In genomic region chr16:71808593-71809449, GRCh38 we compare ENCODE assay signal across 8 cellular contexts. TPM values are rescaled to one million over a fixed set of nuclear protein-coding genes. Genes with fewer than 3 reads are reported as not detected.
A peak's percentile ranks its signal among the peaks of the same experiment; 100 is the strongest.
DNase-seq lines count a peak whose midpoint lies in the region; ATAC-seq, FAIRE-seq and TF ChIP-seq lines count a peak whose summit lies in the region.

AP1G1 (minus strand) TSS chr16:71808834; CDS start chr16:71789479, 19,355 bp downstream.

- H3K36me3 ChIP-seq in bronchial epithelial cell (ENCODE audit: control insufficient read depth, insufficient read depth, low read length) (no peaks in the 10 kb centered on the region), smooth muscle cell (ENCODE audit: low read depth) (no peaks in the 10 kb centered on the region)

- H3K36me3 Mint-ChIP-seq in WTC11: no peaks in the 10 kb centered on the region; the same call in 1 of the 2 replicates

- peak within 1 kb of the TSS; percentile 94 for H2AFZ ChIP-seq in smooth muscle cell (ENCODE audit: low read depth)

- no peaks in the 10 kb centered on the region for H3F3A ChIP-seq in smooth muscle cell (ENCODE audit: low read depth)

- H3K27me3 Mint-ChIP-seq in WTC11 (ENCODE audit: low read depth): no peaks in the 10 kb centered on the region

- H3K4me2 ChIP-seq in smooth muscle cell: peak within 1 kb of the TSS; percentile 93

- no peaks in the 10 kb centered on the region for H3K27me3 ChIP-seq in bronchial epithelial cell (ENCODE audit: control insufficient read depth, insufficient read depth, low read length)
- H3K27me3 ChIP-seq in smooth muscle cell (ENCODE audit: low read depth): no peaks in the 10 kb centered on the region

- H3K9me3 ChIP-seq in smooth muscle cell (replicated peaks; ENCODE audit: low read depth): no peaks in the 10 kb centered on the region

- H3K27ac Mint-ChIP-seq in WTC11: peak within 1 kb of the TSS; percentile 99

- peaks cover 10% of the 10 kb centered on the region for H3K4me1 Mint-ChIP-seq in WTC11

- no peaks in the 10 kb centered on the region for H3K9me3 Mint-ChIP-seq in WTC11

- peaks cover 17% of the 10 kb centered on the region for H3K4me1 ChIP-seq in smooth muscle cell (ENCODE audit: low read depth)

- H3K27ac ChIP-seq in smooth muscle cell (ENCODE audit: low read depth): peak within 1 kb of the TSS; percentile 96

- peaks cover 43% of the 10 kb centered on the region for H4K20me1 ChIP-seq in smooth muscle cell (ENCODE audit: low read depth)

- peak within 1 kb of the TSS; percentile 98 for H3K4me3 Mint-ChIP-seq in WTC11

- POLR2A ChIA-PET in WTC11 (lab: Charles Lee): interaction anchor here (0.6 to 1.7 kb wide), 6 partner anchors 14 to 244 kb away, joined by 3 to 7 read pairs (median 4); partner anchors contain the start of genes IST1 and ZNF821

- TF ChIP-seq CTCF in WTC11 (IDR thresholded peaks at IDR 0.05): no peak
- no peak for TF ChIP-seq CTCF in bronchial epithelial cell (IDR thresholded peaks at IDR 0.05; ENCODE audit: insufficient read depth, low read length, severe bottlenecking)
- TF ChIP-seq CTCF in smooth muscle cell (IDR thresholded peaks at IDR 0.05; ENCODE audit: borderline replicate concordance, insufficient read depth, poor library complexity, severe bottlenecking): no peak

- 1% methylated on average over 53 of the region's 54 CpGs for WGBS in smooth muscle cell (ENCODE audit: low lambda C conversion rate)

- DNase-seq in AG08396 (ENCODE audit: low spot score): peak; percentile 94
- peak; percentile 98 for DNase-seq in NCI-H226
- peak; percentile 92 for DNase-seq in WTC11 (ENCODE audit: low spot score)
- peak; percentile 94 for DNase-seq in bronchial epithelial cell (ENCODE audit: low read depth)
- peak; percentile 99 for DNase-seq in iPS-NIHi7 (ENCODE audit: extremely low spot score)
- peak; percentile 84 for DNase-seq in smooth muscle cell (lab: John Stamatoyannopoulos, UW; ENCODE audit: unreplicated experiment)

- peak within 1 kb of the TSS; percentile 98 for H3K9ac ChIP-seq in smooth muscle cell (ENCODE audit: low read depth)

- no peak for FAIRE-seq in bronchial epithelial cell (lab: Jason Lieb, UNC)

- peak; percentile 74 for ATAC-seq in GM19023 (IDR thresholded peaks at IDR 0.05; ENCODE audit: unreplicated experiment)
- peak; percentile 72 for ATAC-seq in HG03196 (IDR thresholded peaks at IDR 0.05; ENCODE audit: unreplicated experiment)
- peak; percentile 96 for ATAC-seq in WTC11

- H3K4me3 ChIP-seq in bronchial epithelial cell (ENCODE audit: low read depth, low read length) (peak within 1 kb of the TSS; percentile 96), smooth muscle cell (peak within 1 kb of the TSS; percentile 88)

- H3K79me2 ChIP-seq in smooth muscle cell (ENCODE audit: low read depth): peaks cover 48% of the 10 kb centered on the region

- CTCF ChIA-PET in WTC11 (lab: Charles Lee): interaction anchor here (0.6 to 1.2 kb wide), 4 partner anchors 9 to 153 kb away, joined by 3 to 5 read pairs (median 4); partner anchors contain the start of gene ZNF821

TF ChIP-seq in WTC11, 78 proteins besides CTCF, POLR2A, EP300 and RAD21 (continues in another document):
- TF ChIP-seq SMAD3 (CRISPR knock-in tag; IDR thresholded peaks at IDR 0.05; ENCODE audit: borderline replicate concordance) (no peak), ZNF425 (CRISPR knock-in tag; conservative IDR thresholded peaks at IDR 0.05) (no peak), E2F5 (CRISPR knock-in tag; IDR thresholded peaks at IDR 0.05) (no peak), NR1H2 (CRISPR knock-in tag; IDR thresholded peaks at IDR 0.05) (no peak), PREB (CRISPR knock-in tag; IDR thresholded peaks at IDR 0.05; ENCODE audit: borderline replicate concordance) (no peak), ZNF317 (CRISPR knock-in tag; IDR thresholded peaks at IDR 0.05; ENCODE audit: borderline replicate concordance, low read depth) (no peak), ZNF423 (CRISPR knock-in tag; IDR thresholded peaks at IDR 0.05) (no peak), IRF2 (CRISPR knock-in tag; IDR thresholded peaks at IDR 0.05; ENCODE audit: borderline replicate concordance, low read depth) (no peak), AR (CRISPR knock-in tag; IDR thresholded peaks at IDR 0.05) (no peak), GABPB1 (CRISPR knock-in tag; IDR thresholded peaks at IDR 0.05) (peak; percentile 58), STAT6 (CRISPR knock-in tag; conservative IDR thresholded peaks at IDR 0.05; ENCODE audit: low read depth) (no peak)

RNA-seq across cellular contexts. Expression of gene AP1G1, which starts in this region (rescaled TPM):
- total RNA-seq in WTC11 (2021) (67.9 to 74.5 TPM (median 72.4 TPM) in 3 replicates), bronchial epithelial cell (29.5 and 45.8 TPM in 2 replicates), smooth muscle cell (84.4 and 90.3 TPM in 2 replicates)
- polyA plus RNA-seq in smooth muscle cell: 17.1 and 19.8 TPM in 2 replicates

Comparison
In these comparisons a context has a peak if more than half of its experiments do, and no peak if none do; other contexts are left out.
1. Peak in every context shown above with its lines: DNase-seq, ATAC-seq, H3K4me3 ChIP-seq and H3K27ac ChIP-seq.